ENCODE assay signal across 1 cellular context in genomic region chr14:95314609-95315008, GRCh38.
A peak's percentile ranks its signal among the peaks of the same experiment; 100 is the strongest.
TF ChIP-seq lines count a peak whose summit lies in the region.

No MANE protein-coding gene starts in this region.

TF ChIP-seq in GM12878, 131 proteins besides CTCF, POLR2A, EP300 and RAD21 (continued from another document):
- TF ChIP-seq, protein P1, sequence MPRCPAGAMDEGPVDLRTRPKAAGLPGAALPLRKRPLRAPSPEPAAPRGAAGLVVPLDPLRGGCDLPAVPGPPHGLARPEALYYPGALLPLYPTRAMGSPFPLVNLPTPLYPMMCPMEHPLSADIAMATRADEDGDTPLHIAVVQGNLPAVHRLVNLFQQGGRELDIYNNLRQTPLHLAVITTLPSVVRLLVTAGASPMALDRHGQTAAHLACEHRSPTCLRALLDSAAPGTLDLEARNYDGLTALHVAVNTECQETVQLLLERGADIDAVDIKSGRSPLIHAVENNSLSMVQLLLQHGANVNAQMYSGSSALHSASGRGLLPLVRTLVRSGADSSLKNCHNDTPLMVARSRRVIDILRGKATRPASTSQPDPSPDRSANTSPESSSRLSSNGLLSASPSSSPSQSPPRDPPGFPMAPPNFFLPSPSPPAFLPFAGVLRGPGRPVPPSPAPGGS (IDR thresholded peaks at IDR 0.05; ENCODE audit: borderline replicate concordance, insufficient read depth, low read depth, low read length, poor library complexity, severe bottlenecking), result no peak
- TF ChIP-seq ZNF207 (IDR thresholded peaks at IDR 0.05; ENCODE audit: borderline replicate concordance), result no peak
- TF ChIP-seq, protein P2, sequence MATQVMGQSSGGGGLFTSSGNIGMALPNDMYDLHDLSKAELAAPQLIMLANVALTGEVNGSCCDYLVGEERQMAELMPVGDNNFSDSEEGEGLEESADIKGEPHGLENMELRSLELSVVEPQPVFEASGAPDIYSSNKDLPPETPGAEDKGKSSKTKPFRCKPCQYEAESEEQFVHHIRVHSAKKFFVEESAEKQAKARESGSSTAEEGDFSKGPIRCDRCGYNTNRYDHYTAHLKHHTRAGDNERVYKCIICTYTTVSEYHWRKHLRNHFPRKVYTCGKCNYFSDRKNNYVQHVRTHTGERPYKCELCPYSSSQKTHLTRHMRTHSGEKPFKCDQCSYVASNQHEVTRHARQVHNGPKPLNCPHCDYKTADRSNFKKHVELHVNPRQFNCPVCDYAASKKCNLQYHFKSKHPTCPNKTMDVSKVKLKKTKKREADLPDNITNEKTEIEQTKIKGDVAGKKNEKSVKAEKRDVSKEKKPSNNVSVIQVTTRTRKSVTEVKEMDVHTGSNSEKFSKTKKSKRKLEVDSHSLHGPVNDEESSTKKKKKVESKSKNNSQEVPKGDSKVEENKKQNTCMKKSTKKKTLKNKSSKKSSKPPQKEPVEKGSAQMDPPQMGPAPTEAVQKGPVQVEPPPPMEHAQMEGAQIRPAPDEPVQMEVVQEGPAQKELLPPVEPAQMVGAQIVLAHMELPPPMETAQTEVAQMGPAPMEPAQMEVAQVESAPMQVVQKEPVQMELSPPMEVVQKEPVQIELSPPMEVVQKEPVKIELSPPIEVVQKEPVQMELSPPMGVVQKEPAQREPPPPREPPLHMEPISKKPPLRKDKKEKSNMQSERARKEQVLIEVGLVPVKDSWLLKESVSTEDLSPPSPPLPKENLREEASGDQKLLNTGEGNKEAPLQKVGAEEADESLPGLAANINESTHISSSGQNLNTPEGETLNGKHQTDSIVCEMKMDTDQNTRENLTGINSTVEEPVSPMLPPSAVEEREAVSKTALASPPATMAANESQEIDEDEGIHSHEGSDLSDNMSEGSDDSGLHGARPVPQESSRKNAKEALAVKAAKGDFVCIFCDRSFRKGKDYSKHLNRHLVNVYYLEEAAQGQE (IDR thresholded peaks at IDR 0.05; ENCODE audit: low read depth, low read length), result no peak
- TF ChIP-seq FOS (IDR thresholded peaks at IDR 0.05; ENCODE audit: borderline replicate concordance, extremely low read depth, insufficient read length), result no peak
- TF ChIP-seq MEF2A (IDR thresholded peaks at IDR 0.05; ENCODE audit: insufficient read depth, low read depth, low read length), result no peak
- peak; percentile 25 for TF ChIP-seq MEF2B (IDR thresholded peaks at IDR 0.05; ENCODE audit: partially characterized antibody, poor library complexity, severe bottlenecking)
- peak; percentile 61; the same call in 1 of the 2 replicates for TF ChIP-seq NFIC (IDR thresholded peaks at IDR 0.05; ENCODE audit: low read depth, low read length)
- peak; percentile 66; the same call in 1 of the 2 replicates for TF ChIP-seq BCL11A (IDR thresholded peaks at IDR 0.05; ENCODE audit: low read depth, low read length)
- TF ChIP-seq ZNF274 (IDR thresholded peaks at IDR 0.05; ENCODE audit: insufficient read depth, insufficient read length), result no peak
- TF ChIP-seq TCF12 (IDR thresholded peaks at IDR 0.05; ENCODE audit: low read depth, low read length), result no peak
- no peak for TF ChIP-seq ZBTB4 (CRISPR knock-in tag; IDR thresholded peaks at IDR 0.05)
- TF ChIP-seq IRF4 (IDR thresholded peaks at IDR 0.05; ENCODE audit: low read depth, low read length), result peak; percentile 65; the same call in 1 of the 2 replicates
- no peak for TF ChIP-seq POLR2AphosphoS2 (IDR thresholded peaks at IDR 0.05; ENCODE audit: low read depth, low read length)
- no peak for TF ChIP-seq ZNF24 (IDR thresholded peaks at IDR 0.05)
- peak; percentile 92 for TF ChIP-seq JUNB (IDR thresholded peaks at IDR 0.05)
